ENCODE assay signal across 23 cellular contexts in the genomic region with DNA sequence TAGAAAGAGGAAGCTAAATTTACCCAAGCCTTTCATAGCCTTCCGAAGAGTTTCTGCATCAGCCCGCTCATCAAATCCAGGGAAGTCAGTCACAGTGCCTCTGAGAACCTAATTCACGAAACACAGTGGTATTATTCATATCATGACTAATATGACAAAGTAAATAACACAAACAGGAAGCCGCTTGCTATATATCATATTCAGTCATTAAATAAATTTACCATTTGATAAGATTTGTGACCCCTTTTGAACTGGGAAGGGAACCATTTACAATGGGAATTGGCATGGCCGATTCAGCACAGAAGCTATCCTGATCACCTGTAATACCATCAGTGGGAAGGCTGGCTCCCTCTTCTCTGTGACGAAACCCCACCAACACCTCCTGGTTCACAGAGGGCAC. TPM values are rescaled to one million over a fixed set of nuclear protein-coding genes. Genes with fewer than 3 reads are reported as not detected.
DNase-seq lines count a peak whose midpoint lies in the region; ATAC-seq and TF ChIP-seq lines count a peak whose summit lies in the region.
"Had no signal": no experiment of that assay in that cellular context is flagged by ENCODE, and none has a peak within 500 bp of the region (broad histone marks: within the 10 kb centered on the region; RNA-seq: fewer than 3 reads in every experiment).

No MANE protein-coding gene starts in this region.

- no peaks in the 10 kb centered on the region for H3K9me2 ChIP-seq in PC-3 (replicated peaks; ENCODE audit: low read length)

- H4K20me1 ChIP-seq in PC-3 (ENCODE audit: low read length): peaks cover 24% of the 10 kb centered on the region

- intact Hi-C loops in PC-3 (cut with micrococcal nuclease): loop anchor here (2.0 kb wide), 1 partner anchor 17 kb away; no protein-coding TSS in a partner anchor

- H3K36me3 ChIP-seq in PC-3 (ENCODE audit: low read depth, low read length) (peaks cover 63% of the 10 kb centered on the region), skeletal muscle satellite cell (ENCODE audit: insufficient read depth, low read length) (peaks cover 79% of the 10 kb centered on the region)

- TF ChIP-seq CTCF in PC-3 (conservative IDR thresholded peaks at IDR 0.05; ENCODE audit: low read depth, low read length): no peak

- no TSS peak for BruUV-seq in PC-3 (replicated peaks; lab: Mats Ljungman, UMichigan)

- H3K9ac ChIP-seq in PC-3 (ENCODE audit: low read length): peak overlapping the region; percentile 73
- no peak overlapping the region for H3K9ac ChIP-seq in skeletal muscle satellite cell (ENCODE audit: low read depth, low read length)
- H3K9ac ChIP-seq: neural progenitor cell had no signal

- CTCF ChIA-PET in PC-3 (lab: Charles Lee): no interaction called here

- H3K4me1 ChIP-seq in PC-3 (ENCODE audit: insufficient read depth, low read length) (peaks cover 57% of the 10 kb centered on the region), skeletal muscle satellite cell (ENCODE audit: control insufficient read depth, insufficient read depth, low read length) (peaks cover 49% of the 10 kb centered on the region)
- H3K4me1 ChIP-seq: neural progenitor cell had no signal

- peak overlapping the region; percentile 100 for H3K27ac ChIP-seq in PC-3 (ENCODE audit: low read length)
- H3K27ac ChIP-seq: SJSA1 had no signal

- peaks cover 10% of the 10 kb centered on the region for H3F3A ChIP-seq in PC-3 (ENCODE audit: low read length, unreplicated experiment)

- H3K27me3 ChIP-seq in PC-3 (ENCODE audit: low read length): no peaks in the 10 kb centered on the region
- no peaks in the 10 kb centered on the region for H3K27me3 ChIP-seq in skeletal muscle satellite cell (ENCODE audit: control insufficient read depth, insufficient read depth, low read length)
- H3K27me3 ChIP-seq: neural progenitor cell, SJSA1 had no signal

- H2AFZ ChIP-seq in PC-3 (ENCODE audit: low read length): no peak overlapping the region
- H2AFZ ChIP-seq: neural progenitor cell had no signal

- peak; percentile 10 for DNase-seq in EL
- DNase-seq in PC-3: peak; percentile 79
- DNase-seq in dermis blood vessel endothelial cell: peak; percentile 37
- DNase-seq in 8988T: no peak
- no peak for DNase-seq in mesenteric fat pad (ENCODE audit: low spot score)
- DNase-seq: activated CD4-positive, alpha-beta memory T cell treated with anti-CD3 and anti-CD28 coated beads for 36 hours; activated CD8-positive, alpha-beta memory T cell treated with anti-CD3 and anti-CD28 coated beads, Interleukin-2, amount 50 U/mL, for 4 hours; activated naive CD4-positive, alpha-beta T cell treated with anti-CD3 and anti-CD28 coated beads, Interleukin-2, amount 10 ng/mL, durations not matched to agents 7 days and 5 days; amniotic stem cell; C1 segment of cervical spinal cord; endodermal cell; hippocampal formation; left cardiac atrium; NCI-H1092 treated with DMSO at 0.1 percent for 48 hours; NCI-H187 treated with DMSO at 0.1 percent for 48 hours; NCI-H2171 treated with DMSO at 0.1 percent for 48 hours; NCI-H526; NK-92 treated with Interleukin-12 subunit alpha and Interleukin-12 subunit beta, amount 100 ng/mL, for 24 hours; stimulated activated naive CD4-positive, alpha-beta T cell treated with Interleukin-2 at 50 U/mL for 16 hours had no signal

- ATAC-seq in PC-3 (peak; percentile 62), GM21528 (IDR thresholded peaks at IDR 0.05; ENCODE audit: low FRiP score, unreplicated experiment) (no peak)
- ATAC-seq: left cardiac atrium had no signal

- POLR2A ChIA-PET in PC-3 (lab: Charles Lee; ENCODE audit: unreplicated experiment): interaction anchor here (1.0 to 1.9 kb wide), 2 partner anchors 10 to 18 kb away, joined by 7 to 9 read pairs; partner anchors contain the start of gene ANXA5

- H3K4me3 ChIP-seq in PC-3 (ENCODE audit: low read length): peak overlapping the region; percentile 23; the same call in 1 of the 2 replicates
- no peak overlapping the region for H3K4me3 ChIP-seq in skeletal muscle satellite cell (ENCODE audit: low read length)
- H3K4me3 ChIP-seq: neural progenitor cell, SJSA1 had no signal

- no peaks in the 10 kb centered on the region for H3K9me3 ChIP-seq in PC-3 (ENCODE audit: low read length)
- no peaks in the 10 kb centered on the region for H3K9me3 ChIP-seq in skeletal muscle satellite cell (replicated peaks; ENCODE audit: low read length)
- H3K9me3 ChIP-seq: SJSA1 had no signal

- peaks cover 81% of the 10 kb centered on the region for H3K79me2 ChIP-seq in PC-3 (ENCODE audit: low read length)

- H3K4me2 ChIP-seq in PC-3 (ENCODE audit: low read length) (peak overlapping the region; percentile 73), skeletal muscle satellite cell (ENCODE audit: low read length) (peak overlapping the region; percentile 4)
- H3K4me2 ChIP-seq: neural progenitor cell had no signal

RNA-seq across cellular contexts. Expression of gene ANXA5, which starts 10.5 kb away (rescaled TPM):
- total RNA-seq in PC-3 (2014; rRNA removed): 271 and 280 TPM in 2 replicates
- total RNA-seq in dermis blood vessel endothelial cell: 373 and 483 TPM in 2 replicates
- total RNA-seq in skeletal muscle satellite cell (2012; rRNA removed): 1,097 and 1,175 TPM in 2 replicates
- 700 TPM for total RNA-seq in mesenteric fat pad

Comparison
In these comparisons a context has a peak if more than half of its experiments do, and no peak if none do; other contexts are left out.
1. DNase-seq: peak in EL (single experiment), PC-3 (single experiment) and dermis blood vessel endothelial cell (single experiment); none in 8988T (single experiment) and mesenteric fat pad (single experiment).